21 cellular contexts compared by ENCODE assay signal in the genomic region with DNA sequence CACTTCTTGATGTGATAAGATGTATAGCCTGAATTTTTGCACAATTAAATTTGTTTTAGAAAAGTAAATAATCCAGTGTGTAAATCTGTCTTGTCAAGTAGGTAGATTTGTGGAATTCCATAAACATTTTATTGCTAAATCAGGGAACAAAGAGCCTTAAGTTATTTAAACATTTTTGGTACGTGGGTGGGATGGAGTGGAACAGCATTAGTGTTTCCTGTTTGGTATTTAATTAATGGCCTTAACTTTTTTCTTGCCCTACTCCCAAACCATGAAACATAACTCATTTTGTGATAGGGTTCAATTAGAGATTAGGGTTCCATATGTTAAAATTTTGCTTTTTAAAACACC. TPM values are rescaled to one million over a fixed set of nuclear protein-coding genes. Genes with fewer than 3 reads are reported as not detected.
DNase-seq lines count a peak whose midpoint lies in the region; TF ChIP-seq lines count a peak whose summit lies in the region.
"Had no signal": no experiment of that assay in that cellular context is flagged by ENCODE, and none has a peak within 500 bp of the region (broad histone marks: within the 10 kb centered on the region; RNA-seq: fewer than 3 reads in every experiment).

No MANE protein-coding gene starts in this region.

- peaks cover 26% of the 10 kb centered on the region for H3K36me3 Mint-ChIP-seq in activated T-cell treated with anti-CD3 and anti-CD28 coated beads, Interleukin-2, amount 50 U/mL, for 24 hours (ENCODE audit: low read depth)
- H3K36me3 Mint-ChIP-seq in neural crest cell (ENCODE audit: low read depth): no peaks in the 10 kb centered on the region

- POLR2A ChIA-PET in HEK293 (lab: Yijun Ruan, JAX): no interaction called here

- no peaks in the 10 kb centered on the region for H3K36me3 ChIP-seq in HEK293 (ENCODE audit: control insufficient read depth in 2 of 2, insufficient read depth in 1 of 2, low read length in 2 of 2)
- no peaks in the 10 kb centered on the region for H3K36me3 ChIP-seq in tibial nerve
- H3K36me3 ChIP-seq: BE2C, SJSA1 had no signal

- H3K4me1 ChIP-seq in HEK293 (ENCODE audit: control insufficient read depth, insufficient read depth, low read length) (no peaks in the 10 kb centered on the region; the same call in 1 of the 2 replicates), tibial nerve (peaks cover 0 to 39% (median 6%) of the 10 kb centered on the region in 4 donors)

- no peak overlapping the region for H3K27ac ChIP-seq in HEK293 (ENCODE audit: extremely low read depth, low read depth, low read length)
- H3K27ac ChIP-seq in tibial nerve: no peak overlapping the region
- H3K27ac ChIP-seq: 22Rv1, HL-60, SJSA1 had no signal

- no peaks in the 10 kb centered on the region for H3K27me3 ChIP-seq in tibial nerve
- H3K27me3 ChIP-seq: BE2C, SJSA1 had no signal

- H3K4me3 ChIP-seq in HEK293 (ENCODE audit: low read depth, low read length): no peak overlapping the region
- H3K4me3 ChIP-seq in tibial nerve: no peak overlapping the region
- H3K4me3 ChIP-seq: SJSA1 had no signal

- 18 to 19% methylated on average over 1 of the region's 1 CpG for WGBS in tibial nerve, 2 donors

- no peak for DNase-seq in activated T-cell treated with anti-CD3 and anti-CD28 coated beads, Interleukin-2, amount 50 U/mL, for 24 hours
- no peak for DNase-seq in activated T-cell treated with anti-CD3 and anti-CD28 coated beads for 4 hours
- DNase-seq in amniotic epithelial cell (ENCODE audit: low read depth): peak; percentile 18
- DNase-seq in neural crest cell (ENCODE audit: low read depth, low spot score): no peak
- DNase-seq in NCI-H2171 (lab: John Stamatoyannopoulos, UW): no peak
- no peak for DNase-seq in NCI-H748 (lab: John Stamatoyannopoulos, UW; ENCODE audit: unreplicated experiment)
- no peak for DNase-seq in tibial nerve (ENCODE audit: low spot score in 2 of 2)
- DNase-seq: ACHN, BE2C, DMS153, HCEC 1CT, NCI-H1092, NCI-H1417 treated with DMSO at 0.1 percent for 48 hours, NCI-H187 treated with DMSO at 0.1 percent for 48 hours, NCI-H524, NCI-H774 had no signal

- H3K9me3 ChIP-seq in HEK293 (ENCODE audit: control insufficient read depth, insufficient read depth, low read depth, low read length): no peaks in the 10 kb centered on the region
- no peaks in the 10 kb centered on the region for H3K9me3 ChIP-seq in tibial nerve
- H3K9me3 ChIP-seq: BE2C, SJSA1 had no signal

- CTCF ChIA-PET in HEK293 (lab: Yijun Ruan, JAX): no interaction called here

- TF ChIP-seq POLR2A in tibial nerve (IDR thresholded peaks at IDR 0.05): no peak

- H3K4me1 Mint-ChIP-seq in activated T-cell treated with anti-CD3 and anti-CD28 coated beads, Interleukin-2, amount 50 U/mL, for 24 hours (ENCODE audit: low read depth): peaks cover 64% of the 10 kb centered on the region
- H3K4me1 Mint-ChIP-seq in neural crest cell: peaks cover 22% of the 10 kb centered on the region

- no peak overlapping the region for H3K4me3 Mint-ChIP-seq in activated T-cell treated with anti-CD3 and anti-CD28 coated beads, Interleukin-2, amount 50 U/mL, for 24 hours
- H3K4me3 Mint-ChIP-seq in neural crest cell: peak overlapping the region; percentile 59
- H3K4me3 Mint-ChIP-seq: CD14-positive monocyte had no signal

- no peak for TF ChIP-seq EP300 in tibial nerve (IDR thresholded peaks at IDR 0.05)

- no peak for TF ChIP-seq CTCF in HEK293 (tag by site-specific recombination; IDR thresholded peaks at IDR 0.05)
- TF ChIP-seq CTCF in neural crest cell (conservative IDR thresholded peaks at IDR 0.05): no peak
- no peak for TF ChIP-seq CTCF in tibial nerve (IDR thresholded peaks at IDR 0.05)

- no peaks in the 10 kb centered on the region for H3K27me3 Mint-ChIP-seq in activated T-cell treated with anti-CD3 and anti-CD28 coated beads, Interleukin-2, amount 50 U/mL, for 24 hours
- H3K27me3 Mint-ChIP-seq in neural crest cell (ENCODE audit: low read depth): no peaks in the 10 kb centered on the region

- no peaks in the 10 kb centered on the region for H3K9me3 Mint-ChIP-seq in activated T-cell treated with anti-CD3 and anti-CD28 coated beads, Interleukin-2, amount 50 U/mL, for 24 hours
- H3K9me3 Mint-ChIP-seq in neural crest cell: no peaks in the 10 kb centered on the region
- H3K9me3 Mint-ChIP-seq: CD14-positive monocyte had no signal

- peak overlapping the region; percentile 11 for H3K27ac Mint-ChIP-seq in activated T-cell treated with anti-CD3 and anti-CD28 coated beads, Interleukin-2, amount 50 U/mL, for 24 hours
- H3K27ac Mint-ChIP-seq in neural crest cell (ENCODE audit: unreplicated experiment): no peak overlapping the region
- H3K27ac Mint-ChIP-seq: CD14-positive monocyte had no signal

TF ChIP-seq in HEK293, 187 proteins besides CTCF, POLR2A, EP300 and RAD21 (continues in another document):
- TF ChIP-seq TCF7L2 (IDR thresholded peaks at IDR 0.05; ENCODE audit: borderline replicate concordance, low read depth, low read length): peak; percentile 60; the same call in 1 of the 2 replicates
- TF ChIP-seq, protein P1, sequence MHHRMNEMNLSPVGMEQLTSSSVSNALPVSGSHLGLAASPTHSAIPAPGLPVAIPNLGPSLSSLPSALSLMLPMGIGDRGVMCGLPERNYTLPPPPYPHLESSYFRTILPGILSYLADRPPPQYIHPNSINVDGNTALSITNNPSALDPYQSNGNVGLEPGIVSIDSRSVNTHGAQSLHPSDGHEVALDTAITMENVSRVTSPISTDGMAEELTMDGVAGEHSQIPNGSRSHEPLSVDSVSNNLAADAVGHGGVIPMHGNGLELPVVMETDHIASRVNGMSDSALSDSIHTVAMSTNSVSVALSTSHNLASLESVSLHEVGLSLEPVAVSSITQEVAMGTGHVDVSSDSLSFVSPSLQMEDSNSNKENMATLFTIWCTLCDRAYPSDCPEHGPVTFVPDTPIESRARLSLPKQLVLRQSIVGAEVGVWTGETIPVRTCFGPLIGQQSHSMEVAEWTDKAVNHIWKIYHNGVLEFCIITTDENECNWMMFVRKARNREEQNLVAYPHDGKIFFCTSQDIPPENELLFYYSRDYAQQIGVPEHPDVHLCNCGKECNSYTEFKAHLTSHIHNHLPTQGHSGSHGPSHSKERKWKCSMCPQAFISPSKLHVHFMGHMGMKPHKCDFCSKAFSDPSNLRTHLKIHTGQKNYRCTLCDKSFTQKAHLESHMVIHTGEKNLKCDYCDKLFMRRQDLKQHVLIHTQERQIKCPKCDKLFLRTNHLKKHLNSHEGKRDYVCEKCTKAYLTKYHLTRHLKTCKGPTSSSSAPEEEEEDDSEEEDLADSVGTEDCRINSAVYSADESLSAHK (tag by site-specific recombination; IDR thresholded peaks at IDR 0.05): 0 out of 2 replicates have a peak, but pooled peaks have one; percentile 15
- 0 out of 2 replicates have a peak, but pooled peaks have one; percentile 19 for TF ChIP-seq OSR2 (tag by site-specific recombination; IDR thresholded peaks at IDR 0.05)
- TF ChIP-seq, protein P2, sequence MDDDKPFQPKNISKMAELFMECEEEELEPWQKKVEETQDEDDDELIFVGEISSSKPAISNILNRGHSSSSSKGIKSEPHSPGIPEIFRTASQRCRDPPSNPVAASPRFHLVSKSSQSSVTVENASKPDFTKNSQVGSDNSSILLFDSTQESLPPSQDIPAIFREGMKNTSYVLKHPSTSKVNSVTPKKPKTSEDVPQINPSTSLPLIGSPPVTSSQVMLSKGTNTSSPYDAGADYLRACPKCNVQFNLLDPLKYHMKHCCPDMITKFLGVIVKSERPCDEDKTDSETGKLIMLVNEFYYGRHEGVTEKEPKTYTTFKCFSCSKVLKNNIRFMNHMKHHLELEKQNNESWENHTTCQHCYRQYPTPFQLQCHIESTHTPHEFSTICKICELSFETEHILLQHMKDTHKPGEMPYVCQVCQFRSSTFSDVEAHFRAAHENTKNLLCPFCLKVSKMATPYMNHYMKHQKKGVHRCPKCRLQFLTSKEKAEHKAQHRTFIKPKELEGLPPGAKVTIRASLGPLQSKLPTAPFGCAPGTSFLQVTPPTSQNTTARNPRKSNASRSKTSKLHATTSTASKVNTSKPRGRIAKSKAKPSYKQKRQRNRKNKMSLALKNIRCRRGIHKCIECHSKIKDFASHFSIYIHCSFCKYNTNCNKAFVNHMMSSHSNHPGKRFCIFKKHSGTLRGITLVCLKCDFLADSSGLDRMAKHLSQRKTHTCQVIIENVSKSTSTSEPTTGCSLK (tag by site-specific recombination; IDR thresholded peaks at IDR 0.05): no peak
- TF ChIP-seq ZFHX2 (tag by site-specific recombination; conservative IDR thresholded peaks at IDR 0.05): peak; percentile 30; the same call in 1 of the 2 replicates
- TF ChIP-seq, protein P3, sequence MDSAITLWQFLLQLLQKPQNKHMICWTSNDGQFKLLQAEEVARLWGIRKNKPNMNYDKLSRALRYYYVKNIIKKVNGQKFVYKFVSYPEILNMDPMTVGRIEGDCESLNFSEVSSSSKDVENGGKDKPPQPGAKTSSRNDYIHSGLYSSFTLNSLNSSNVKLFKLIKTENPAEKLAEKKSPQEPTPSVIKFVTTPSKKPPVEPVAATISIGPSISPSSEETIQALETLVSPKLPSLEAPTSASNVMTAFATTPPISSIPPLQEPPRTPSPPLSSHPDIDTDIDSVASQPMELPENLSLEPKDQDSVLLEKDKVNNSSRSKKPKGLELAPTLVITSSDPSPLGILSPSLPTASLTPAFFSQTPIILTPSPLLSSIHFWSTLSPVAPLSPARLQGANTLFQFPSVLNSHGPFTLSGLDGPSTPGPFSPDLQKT (IDR thresholded peaks at IDR 0.05; ENCODE audit: borderline replicate concordance, low read depth, low read length): no peak
- TF ChIP-seq, protein P4, sequence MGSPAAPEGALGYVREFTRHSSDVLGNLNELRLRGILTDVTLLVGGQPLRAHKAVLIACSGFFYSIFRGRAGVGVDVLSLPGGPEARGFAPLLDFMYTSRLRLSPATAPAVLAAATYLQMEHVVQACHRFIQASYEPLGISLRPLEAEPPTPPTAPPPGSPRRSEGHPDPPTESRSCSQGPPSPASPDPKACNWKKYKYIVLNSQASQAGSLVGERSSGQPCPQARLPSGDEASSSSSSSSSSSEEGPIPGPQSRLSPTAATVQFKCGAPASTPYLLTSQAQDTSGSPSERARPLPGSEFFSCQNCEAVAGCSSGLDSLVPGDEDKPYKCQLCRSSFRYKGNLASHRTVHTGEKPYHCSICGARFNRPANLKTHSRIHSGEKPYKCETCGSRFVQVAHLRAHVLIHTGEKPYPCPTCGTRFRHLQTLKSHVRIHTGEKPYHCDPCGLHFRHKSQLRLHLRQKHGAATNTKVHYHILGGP (tag by site-specific recombination; IDR thresholded peaks at IDR 0.05): peak; percentile 38; the same call in 1 of the 2 replicates
- peak; percentile 19; the same call in 1 of the 2 replicates for TF ChIP-seq FEZF1 (tag by site-specific recombination; IDR thresholded peaks at IDR 0.05)

RNA-seq across cellular contexts. Expression of gene NUDT9, which starts 5.1 kb away (rescaled TPM):
- total RNA-seq in neural crest cell (22.6 and 25.4 TPM in 2 replicates), tibial nerve (10 to 100 TPM; 15.0 to 33.3 (median 24.5) TPM)

RNA-seq across cellular contexts. Expression of gene HSD17B11, which starts 36.5 kb away (rescaled TPM):
- total RNA-seq in neural crest cell (18.4 and 22.6 TPM in 2 replicates), tibial nerve (10 to 100 TPM; 62.4 to 75.1 (median 67.8) TPM)
